In genomic region chr4:105619193-105619931, GRCh38 we compare ENCODE assay signal across 13 cellular contexts.
DNase-seq lines count a peak whose midpoint lies in the region; ATAC-seq and TF ChIP-seq lines count a peak whose summit lies in the region.
"Had no signal": no experiment of that assay in that cellular context is flagged by ENCODE, and none has a peak within 500 bp of the region (broad histone marks: within the 10 kb centered on the region; RNA-seq: fewer than 3 reads in every experiment).

No MANE protein-coding gene starts in this region.

- no peak for TF ChIP-seq POLR2A in erythroblast (IDR thresholded peaks at IDR 0.05; ENCODE audit: low read length)

- no peaks in the 10 kb centered on the region for H3K36me3 ChIP-seq in mucosa of descending colon (ENCODE audit: low read depth)

- DNase-seq in COLO668 (lab: John Stamatoyannopoulos, UW; ENCODE audit: unreplicated experiment), result peak; percentile 68
- peak; percentile 81 for DNase-seq in NCI-H748 treated with DMSO at 0.1 percent for 48 hours (lab: John Stamatoyannopoulos, UW)
- DNase-seq in erythroblast (lab: John Stamatoyannopoulos, UW), result peak; percentile 67 to 84
- DNase-seq in mucosa of descending colon, result peak; percentile 76 to 85 (median 78)
- no peak for DNase-seq in cerebellar nuclear complex (lab: John Stamatoyannopoulos, UW)
- no peak for DNase-seq in occipital lobe (lab: John Stamatoyannopoulos, UW)
- DNase-seq in A172 (ENCODE audit: low spot score), result no peak
- DNase-seq in activated CD4-positive, alpha-beta memory T cell treated with anti-CD3 and anti-CD28 coated beads, Interleukin-2, amount 10 ng/mL, durations not matched to agents 7 days and 5 days, result no peak
- DNase-seq: activated T-cell treated with anti-CD3 and anti-CD28 coated beads, Interleukin-2, amount 50 U/mL, for 1 hour; small intestine; stimulated activated naive CD4-positive, alpha-beta T cell had no signal

- no peak overlapping the region for H3K27ac Mint-ChIP-seq in activated CD4-positive, alpha-beta memory T cell treated with anti-CD3 and anti-CD28 coated beads, Interleukin-2, amount 10 ng/mL, durations not matched to agents 7 days and 5 days
- H3K27ac Mint-ChIP-seq: dendritic cell treated with granulocyte-macrophage colony-stimulating factor and Interleukin-4, amounts not matched to agents 40 ng/mL and 50 ng/mL, for 4 days; T-helper 1 cell treated with Interleukin-12 subunit alpha and Interleukin-12 subunit beta and Interleukin-4 antibody, amounts not matched to agents 30 μg/mL and 1 μg/mL, for 36 hours had no signal

- ATAC-seq in mucosa of descending colon, result peak; percentile 81

- no peaks in the 10 kb centered on the region for H3K9me3 ChIP-seq in mucosa of descending colon

- CTCF ChIA-PET in activated CD4-positive, alpha-beta memory T cell treated with anti-CD3 and anti-CD28 coated beads, Interleukin-2, amount 10 ng/mL, durations not matched to agents 7 days and 5 days (lab: Charles Lee), result no interaction called here

- H3K36me3 Mint-ChIP-seq in activated CD4-positive, alpha-beta memory T cell treated with anti-CD3 and anti-CD28 coated beads, Interleukin-2, amount 10 ng/mL, durations not matched to agents 7 days and 5 days (ENCODE audit: low read depth), result no peaks in the 10 kb centered on the region

- intact Hi-C loops in mucosa of descending colon (cut with DNase I, micrococcal nuclease), result no loop called here

- no peaks in the 10 kb centered on the region for H3K4me1 Mint-ChIP-seq in activated CD4-positive, alpha-beta memory T cell treated with anti-CD3 and anti-CD28 coated beads, Interleukin-2, amount 10 ng/mL, durations not matched to agents 7 days and 5 days

- no peak for TF ChIP-seq CTCF in mucosa of descending colon (IDR thresholded peaks at IDR 0.05)

- no peaks in the 10 kb centered on the region for H3K27me3 Mint-ChIP-seq in activated CD4-positive, alpha-beta memory T cell treated with anti-CD3 and anti-CD28 coated beads, Interleukin-2, amount 10 ng/mL, durations not matched to agents 7 days and 5 days
- H3K27me3 Mint-ChIP-seq: dendritic cell treated with granulocyte-macrophage colony-stimulating factor and Interleukin-4, amounts not matched to agents 40 ng/mL and 50 ng/mL, for 4 days had no signal

- POLR2A ChIA-PET in activated CD4-positive, alpha-beta memory T cell treated with anti-CD3 and anti-CD28 coated beads, Interleukin-2, amount 10 ng/mL, durations not matched to agents 7 days and 5 days (lab: Charles Lee), result no interaction called here

- H3K9me3 Mint-ChIP-seq in activated CD4-positive, alpha-beta memory T cell treated with anti-CD3 and anti-CD28 coated beads, Interleukin-2, amount 10 ng/mL, durations not matched to agents 7 days and 5 days, result no peaks in the 10 kb centered on the region
- H3K9me3 Mint-ChIP-seq: T-helper 1 cell treated with Interleukin-12 subunit alpha and Interleukin-12 subunit beta and Interleukin-4 antibody, amounts not matched to agents 30 μg/mL and 1 μg/mL, for 36 hours had no signal

- H3K4me3 Mint-ChIP-seq in activated CD4-positive, alpha-beta memory T cell treated with anti-CD3 and anti-CD28 coated beads, Interleukin-2, amount 10 ng/mL, durations not matched to agents 7 days and 5 days, result no peak overlapping the region
- H3K4me3 Mint-ChIP-seq: dendritic cell treated with granulocyte-macrophage colony-stimulating factor and Interleukin-4, amounts not matched to agents 40 ng/mL and 50 ng/mL, for 4 days; T-helper 1 cell treated with Interleukin-12 subunit alpha and Interleukin-12 subunit beta and Interleukin-4 antibody, amounts not matched to agents 30 μg/mL and 1 μg/mL, for 36 hours had no signal

- no peaks in the 10 kb centered on the region for H3K4me1 ChIP-seq in mucosa of descending colon (ENCODE audit: low read depth)

- no peak overlapping the region for H3K4me3 ChIP-seq in mucosa of descending colon

Comparison
In these comparisons a context has a peak if more than half of its experiments do, and no peak if none do; other contexts are left out.
1. DNase-seq: peak in COLO668 (single experiment), NCI-H748 treated with DMSO at 0.1 percent for 48 hours (single experiment), erythroblast (2 of 2) and mucosa of descending colon (3 of 3); none in cerebellar nuclear complex (0 of 2), occipital lobe (single experiment), A172 (single experiment) and activated CD4-positive, alpha-beta memory T cell treated with anti-CD3 and anti-CD28 coated beads, Interleukin-2, amount 10 ng/mL, durations not matched to agents 7 days and 5 days (single experiment).